Comparison of ENCODE assay signal across 9 cellular contexts in genomic region chr16:17345043-17345442, GRCh38.
DNase-seq lines count a peak whose midpoint lies in the region; ATAC-seq, FAIRE-seq and TF ChIP-seq lines count a peak whose summit lies in the region.
"Had no signal": no experiment of that assay in that cellular context is flagged by ENCODE, and none has a peak within 500 bp of the region (broad histone marks: within the 10 kb centered on the region; RNA-seq: fewer than 3 reads in every experiment).

No MANE protein-coding gene starts in this region.

- no peak for TF ChIP-seq CTCF in suprapubic skin (IDR thresholded peaks at IDR 0.05)

- peaks cover 63% of the 10 kb centered on the region for H3K4me1 ChIP-seq in suprapubic skin

- POLR2A ChIA-PET in activated CD4-positive, alpha-beta T cell treated with anti-CD3 and anti-CD28 coated beads, Interleukin-2, amount 10 ng/mL, durations not matched to agents 7 days and 5 days (lab: Charles Lee), result interaction anchor here (0.7 kb wide), 1 partner anchor 71 kb away, joined by 3 read pairs; no protein-coding TSS in a partner anchor
- POLR2A ChIA-PET in activated CD4-positive, alpha-beta memory T cell treated with anti-CD3 and anti-CD28 coated beads for 36 hours (lab: Charles Lee), result interaction anchor here (0.6 kb wide), 1 partner anchor 72 kb away, joined by 3 read pairs; no protein-coding TSS in a partner anchor

- H3K4me1 Mint-ChIP-seq in activated CD4-positive, alpha-beta T cell treated with anti-CD3 and anti-CD28 coated beads, Interleukin-2, amount 10 ng/mL, durations not matched to agents 7 days and 5 days, result peaks cover 90% of the 10 kb centered on the region
- H3K4me1 Mint-ChIP-seq in activated CD4-positive, alpha-beta memory T cell treated with anti-CD3 and anti-CD28 coated beads for 36 hours (ENCODE audit: low read depth), result peaks cover 72% of the 10 kb centered on the region

- no peaks in the 10 kb centered on the region for H3K27me3 ChIP-seq in suprapubic skin

- H3K36me3 ChIP-seq in suprapubic skin, result no peaks in the 10 kb centered on the region

- peak overlapping the region; percentile 88 for H3K27ac Mint-ChIP-seq in activated CD4-positive, alpha-beta T cell treated with anti-CD3 and anti-CD28 coated beads, Interleukin-2, amount 10 ng/mL, durations not matched to agents 7 days and 5 days
- H3K27ac Mint-ChIP-seq in activated CD4-positive, alpha-beta memory T cell treated with anti-CD3 and anti-CD28 coated beads for 36 hours, result peak overlapping the region; percentile 43

- TF ChIP-seq EP300 in suprapubic skin (IDR thresholded peaks at IDR 0.05), result peak; percentile 89

- no peak for FAIRE-seq in HTR-8/SVneo (lab: Jason Lieb, UNC)

- WGBS in suprapubic skin, result 19% methylated on average over 5 of the region's 5 CpGs

- no peaks in the 10 kb centered on the region for H3K27me3 Mint-ChIP-seq in activated CD4-positive, alpha-beta T cell treated with anti-CD3 and anti-CD28 coated beads, Interleukin-2, amount 10 ng/mL, durations not matched to agents 7 days and 5 days
- H3K27me3 Mint-ChIP-seq in activated CD4-positive, alpha-beta memory T cell treated with anti-CD3 and anti-CD28 coated beads for 36 hours, result no peaks in the 10 kb centered on the region

- no peak for TF ChIP-seq POLR2A in suprapubic skin (IDR thresholded peaks at IDR 0.05)

- H3K36me3 Mint-ChIP-seq in activated CD4-positive, alpha-beta T cell treated with anti-CD3 and anti-CD28 coated beads, Interleukin-2, amount 10 ng/mL, durations not matched to agents 7 days and 5 days (ENCODE audit: low read depth), result peaks cover 53% of the 10 kb centered on the region
- H3K36me3 Mint-ChIP-seq in activated CD4-positive, alpha-beta memory T cell treated with anti-CD3 and anti-CD28 coated beads for 36 hours, result peaks cover 5% of the 10 kb centered on the region

- no peak overlapping the region for H3K4me3 ChIP-seq in suprapubic skin

- CTCF ChIA-PET in activated CD4-positive, alpha-beta T cell treated with anti-CD3 and anti-CD28 coated beads, Interleukin-2, amount 10 ng/mL, durations not matched to agents 7 days and 5 days (lab: Charles Lee), result interaction anchor here (0.8 to 2.8 kb wide), 6 partner anchors 10 to 71 kb away, joined by 3 to 8 read pairs (median 4); no protein-coding TSS in a partner anchor
- CTCF ChIA-PET in activated CD4-positive, alpha-beta memory T cell treated with anti-CD3 and anti-CD28 coated beads for 36 hours (lab: Charles Lee), result interaction anchor here (0.8 to 3.5 kb wide), 3 partner anchors 14 to 123 kb away, joined by 3 to 13 read pairs (median 6); no protein-coding TSS in a partner anchor

- H3K27ac ChIP-seq in suprapubic skin, result peak overlapping the region; percentile 54

- intact Hi-C loops in activated CD4-positive, alpha-beta memory T cell treated with anti-CD3 and anti-CD28 coated beads for 36 hours (cut with micrococcal nuclease), result no loop called here
- intact Hi-C loops in left ventricle myocardium superior (cut with micrococcal nuclease), result no loop called here

- DNase-seq in activated CD4-positive, alpha-beta T cell treated with anti-CD3 and anti-CD28 coated beads, Interleukin-2, amount 10 ng/mL, durations not matched to agents 7 days and 5 days, result no peak
- no peak for DNase-seq in activated CD4-positive, alpha-beta T cell treated with anti-CD3 and anti-CD28 coated beads, Interleukin-2, amount 50 U/mL, for 4 hours
- peak; percentile 46 for DNase-seq in activated CD4-positive, alpha-beta memory T cell treated with anti-CD3 and anti-CD28 coated beads for 36 hours
- DNase-seq in left ventricle myocardium superior (peak; percentile 61), suprapubic skin (ENCODE audit: low spot score in 2 of 2) (peak; percentile 83 to 85), occipital lobe (lab: John Stamatoyannopoulos, UW) (no peak), superior temporal gyrus (ENCODE audit: extremely low spot score) (no peak), HTR-8/SVneo (ENCODE audit: insufficient read length, low spot score) (no peak)
- DNase-seq: kidney glomerular epithelial cell had no signal

- peak; percentile 74 for ATAC-seq in left ventricle myocardium superior

- no peaks in the 10 kb centered on the region for H3K9me3 ChIP-seq in suprapubic skin

- H3K4me3 Mint-ChIP-seq in activated CD4-positive, alpha-beta T cell treated with anti-CD3 and anti-CD28 coated beads, Interleukin-2, amount 10 ng/mL, durations not matched to agents 7 days and 5 days, result no peak overlapping the region
- H3K4me3 Mint-ChIP-seq in activated CD4-positive, alpha-beta memory T cell treated with anti-CD3 and anti-CD28 coated beads for 36 hours, result no peak overlapping the region

- no peaks in the 10 kb centered on the region for H3K9me3 Mint-ChIP-seq in activated CD4-positive, alpha-beta T cell treated with anti-CD3 and anti-CD28 coated beads, Interleukin-2, amount 10 ng/mL, durations not matched to agents 7 days and 5 days
- H3K9me3 Mint-ChIP-seq in activated CD4-positive, alpha-beta memory T cell treated with anti-CD3 and anti-CD28 coated beads for 36 hours, result no peaks in the 10 kb centered on the region

Comparison
In these comparisons a context has a peak if more than half of its experiments do, and no peak if none do; other contexts are left out.
1. DNase-seq: peak in activated CD4-positive, alpha-beta memory T cell treated with anti-CD3 and anti-CD28 coated beads for 36 hours (single experiment), left ventricle myocardium superior (single experiment) and suprapubic skin (2 of 2); none in activated CD4-positive, alpha-beta T cell treated with anti-CD3 and anti-CD28 coated beads, Interleukin-2, amount 10 ng/mL, durations not matched to agents 7 days and 5 days (single experiment), activated CD4-positive, alpha-beta T cell treated with anti-CD3 and anti-CD28 coated beads, Interleukin-2, amount 50 U/mL, for 4 hours (0 of 2), occipital lobe (single experiment), superior temporal gyrus (single experiment) and HTR-8/SVneo (single experiment).